8 cellular contexts compared by ENCODE assay signal in the genomic region with DNA sequence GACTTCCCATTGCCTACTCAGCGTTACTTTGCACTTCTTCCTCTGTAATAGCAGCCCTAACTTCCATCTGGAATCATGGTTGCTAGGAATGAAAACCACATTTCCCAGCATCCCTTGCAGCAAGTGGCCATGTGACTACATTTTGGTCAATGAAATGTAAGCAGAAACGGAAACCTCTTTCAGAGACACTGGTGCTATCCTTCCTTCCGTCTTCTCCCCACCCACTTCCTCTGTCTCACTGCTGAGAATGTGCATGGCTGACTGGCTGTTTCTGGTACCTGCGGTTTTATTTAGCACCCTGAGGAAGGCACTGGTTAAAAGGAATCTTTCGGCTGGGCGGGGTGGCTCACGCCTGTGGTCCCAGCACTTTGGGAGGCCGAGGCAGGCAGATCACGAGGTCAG.
A peak's percentile ranks its signal among the peaks of the same experiment; 100 is the strongest.
DNase-seq lines count a peak whose midpoint lies in the region; ATAC-seq, FAIRE-seq and TF ChIP-seq lines count a peak whose summit lies in the region.

No MANE protein-coding gene starts in this region.

- ATAC-seq in HCT116 (peak; percentile 92), HepG2 (no peak), GM18861 (IDR thresholded peaks at IDR 0.05; ENCODE audit: unreplicated experiment) (no peak), GM18907 (IDR thresholded peaks at IDR 0.05; ENCODE audit: unreplicated experiment) (no peak)

- H3K27me3 ChIP-seq in HCT116 (ENCODE audit: insufficient read depth, low read length) (peaks cover 9% of the 10 kb centered on the region; the same call in 1 of the 2 replicates), Peyer's patch (no peaks in the 10 kb centered on the region), HepG2 (ENCODE audit: control insufficient read depth in 1 of 2, insufficient read depth in 2 of 2, low read length in 2 of 2) (peaks cover 1 to 14% of the 10 kb centered on the region in 2 experiments; a peak in 2 of 5 replicates)

- no peaks in the 10 kb centered on the region for H3K9me3 ChIP-seq in HCT116 (ENCODE audit: control insufficient read depth in 1 of 2, insufficient read depth in 1 of 2, low read depth in 1 of 2, low read length in 2 of 2)
- H3K9me3 ChIP-seq in Peyer's patch, result no peaks in the 10 kb centered on the region
- H3K9me3 ChIP-seq in HepG2 (ENCODE audit: low read length), result no peaks in the 10 kb centered on the region

- H4K20me1 ChIP-seq in HCT116 (ENCODE audit: insufficient read depth) (no peaks in the 10 kb centered on the region), HepG2 (ENCODE audit: insufficient read depth, low read length) (no peaks in the 10 kb centered on the region)

- H3K9ac ChIP-seq in HCT116 (ENCODE audit: low read length) (peak overlapping the region; percentile 38), HepG2 (ENCODE audit: insufficient read depth, low read depth, low read length) (no peak overlapping the region)

- peaks cover 34% of the 10 kb centered on the region for H3K36me3 Mint-ChIP-seq in activated T-cell treated with anti-CD3 and anti-CD28 coated beads, Interleukin-2, amount 50 U/mL, for 24 hours (ENCODE audit: low read depth)

- TF ChIP-seq CTCF in HCT116 (IDR thresholded peaks at IDR 0.05 in 2 of 3, conservative IDR thresholded peaks at IDR 0.05 in 1 of 3; ENCODE audit: borderline replicate concordance in 1 of 3, insufficient read depth in 1 of 3, low read depth in 2 of 3, low read length in 2 of 3) (no peak), Peyer's patch (IDR thresholded peaks at IDR 0.05) (no peak), HepG2 (CRISPR knock-in tag; IDR thresholded peaks at IDR 0.05) (no peak)

- in situ Hi-C loops in HepG2 (cut with HindIII; ENCODE audit: extremely low pct_ligation_motif_present, low pct_unique_long_range_greater_than_20kb), result no loop called here

- peak overlapping the region; percentile 68 for H3K4me3 Mint-ChIP-seq in activated T-cell treated with anti-CD3 and anti-CD28 coated beads, Interleukin-2, amount 50 U/mL, for 24 hours

- 61% methylated on average over 9 of the region's 9 CpGs for WGBS in HepG2 (ENCODE audit: low lambda C conversion rate)

- H3K4me1 ChIP-seq in HCT116 (ENCODE audit: control insufficient read depth in 1 of 2, insufficient read depth in 2 of 2, low read length in 2 of 2) (peaks cover 0 to 6% of the 10 kb centered on the region in 2 experiments; a peak in 1 of 4 replicates), Peyer's patch (peaks cover 0 to 13% (median 10%) of the 10 kb centered on the region in 4 donors), HepG2 (ENCODE audit: insufficient read depth, low read length) (no peaks in the 10 kb centered on the region; the same call in 1 of the 2 replicates)

- H3K9me3 Mint-ChIP-seq in activated T-cell treated with anti-CD3 and anti-CD28 coated beads, Interleukin-2, amount 50 U/mL, for 24 hours, result peaks cover 4% of the 10 kb centered on the region

- peak overlapping the region; percentile 64 for H2AFZ ChIP-seq in HCT116 (ENCODE audit: low read depth, low read length, poor library complexity, severe bottlenecking)
- peak overlapping the region; percentile 54 for H2AFZ ChIP-seq in HepG2 (ENCODE audit: low read length)

- no peaks in the 10 kb centered on the region for H3K27me3 Mint-ChIP-seq in activated T-cell treated with anti-CD3 and anti-CD28 coated beads, Interleukin-2, amount 50 U/mL, for 24 hours

- intact Hi-C loops in HCT116 (cut with micrococcal nuclease) (no loop called here), HepG2 (cut with micrococcal nuclease; ENCODE audit: unreplicated experiment) (no loop called here)

- peaks cover 65% of the 10 kb centered on the region for H3K4me1 Mint-ChIP-seq in activated T-cell treated with anti-CD3 and anti-CD28 coated beads, Interleukin-2, amount 50 U/mL, for 24 hours (ENCODE audit: low read depth)

- peak; percentile 48 for DNase-seq in EH (ENCODE audit: low read depth)
- DNase-seq in HCT116 (ENCODE audit: low read depth, low spot score), result peak; percentile 68
- peak in 2 of 3 donors; percentile 80 to 82 for DNase-seq in Peyer's patch
- peak; percentile 77 for DNase-seq in activated T-cell treated with anti-CD3 and anti-CD28 coated beads, Interleukin-2, amount 50 U/mL, for 24 hours
- DNase-seq in HepG2 (ENCODE audit: low spot score), result no peak
- DNase-seq in urothelium cell line (ENCODE audit: low spot score), result peak; percentile 47

- POLR2A ChIA-PET in HCT116 (lab: Charles Lee) (no interaction called here), HepG2 (lab: Yijun Ruan, JAX) (no interaction called here)

- RAD21 ChIA-PET in HCT116 (lab: Charles Lee; ENCODE audit: low non-redundant PET in 1 of 2, low total read pairs in 2 of 2, uncharacterized antibody in 2 of 2, unreplicated experiment in 2 of 2), result no interaction called here

- H3K36me3 ChIP-seq in HCT116 (ENCODE audit: control insufficient read depth in 1 of 2, insufficient read depth in 2 of 2, low read length in 2 of 2) (no peaks in the 10 kb centered on the region), Peyer's patch (peaks cover 0 to 9% (median 0%) of the 10 kb centered on the region in 3 donors), HepG2 (replicated peaks in 1 of 2; ENCODE audit: control insufficient read depth in 1 of 2, insufficient read depth in 2 of 2, low read length in 2 of 2) (no peaks in the 10 kb centered on the region)

- no peak for TF ChIP-seq RAD21 in HCT116 (IDR thresholded peaks at IDR 0.05; ENCODE audit: low read depth)
- no peak for TF ChIP-seq RAD21 in HepG2 (CRISPR knock-in tag; IDR thresholded peaks at IDR 0.05)

- no peaks in the 10 kb centered on the region for H3K79me2 ChIP-seq in HCT116 (ENCODE audit: insufficient read depth, low read length)
- no peaks in the 10 kb centered on the region for H3K79me2 ChIP-seq in HepG2 (ENCODE audit: insufficient read depth, low read length)

- FAIRE-seq in HepG2 (lab: Jason Lieb, UNC) (peak; percentile 28), urothelium cell line (lab: Jason Lieb, UNC) (no peak)

- BruUV-seq in HCT116 (replicated peaks; lab: Mats Ljungman, UMichigan) (no TSS peak), HepG2 (replicated peaks; lab: Mats Ljungman, UMichigan) (no TSS peak)

- H3K27ac Mint-ChIP-seq in activated T-cell treated with anti-CD3 and anti-CD28 coated beads, Interleukin-2, amount 50 U/mL, for 24 hours, result peak overlapping the region; percentile 96

- H3K4me3 ChIP-seq in HCT116 (replicated peaks in 1 of 2; ENCODE audit: low read depth in 1 of 2, low read length in 2 of 2) (peak overlapping the region; percentile 41 to 54), Peyer's patch (no peak overlapping the region), HepG2 (replicated peaks in 1 of 3; ENCODE audit: insufficient read depth in 1 of 3, low read depth in 2 of 3, low read length in 3 of 3) (no peak overlapping the region)

- no peak overlapping the region for H3K27ac ChIP-seq in HCT116 (ENCODE audit: low read depth, low read length)
- peak overlapping the region in 1 of 4 donors; percentile 31 for H3K27ac ChIP-seq in Peyer's patch
- H3K27ac ChIP-seq in HepG2 (ENCODE audit: extremely low read length, insufficient read depth, low read length), result no peak overlapping the region

- TF ChIP-seq POLR2A in HCT116 (IDR thresholded peaks at IDR 0.05; ENCODE audit: borderline replicate concordance, extremely low read depth, insufficient read depth, insufficient read length) (peak; percentile 76), Peyer's patch (IDR thresholded peaks at IDR 0.05) (no peak), HepG2 (IDR thresholded peaks at IDR 0.05; ENCODE audit: insufficient read depth in 1 of 2, low read depth in 2 of 2, low read length in 2 of 2) (no peak)

- CTCF ChIA-PET in HCT116 (lab: Charles Lee), result no interaction called here
- CTCF ChIA-PET in HepG2 (lab: Yijun Ruan, JAX; ENCODE audit: low intra/inter-chr PET ratio, low total read pairs), result no interaction called here

- H3K9me2 ChIP-seq in HCT116 (ENCODE audit: insufficient read depth), result no peaks in the 10 kb centered on the region

- H3K4me2 ChIP-seq in HCT116 (ENCODE audit: low read length) (peak overlapping the region; percentile 62), HepG2 (ENCODE audit: low read depth, low read length) (no peak overlapping the region; the same call in 1 of the 2 replicates)

- TF ChIP-seq EP300 in HepG2 (IDR thresholded peaks at IDR 0.05; ENCODE audit: low read depth in 2 of 2, low read length in 2 of 2) (no peak), HepG2 (CRISPR knock-in tag; IDR thresholded peaks at IDR 0.05; ENCODE audit: borderline replicate concordance) (no peak)

TF ChIP-seq in HCT116, 20 proteins besides CTCF, POLR2A, EP300 and RAD21 (continues in another document):
- TF ChIP-seq SIN3A (IDR thresholded peaks at IDR 0.05; ENCODE audit: low read depth) (no peak), ZNF274 (IDR thresholded peaks at IDR 0.05; ENCODE audit: low read depth, low read length) (no peak), MAX (IDR thresholded peaks at IDR 0.05) (peak; percentile 53; the same call in 1 of the 2 replicates), TCF7L2 (IDR thresholded peaks at IDR 0.05; ENCODE audit: borderline replicate concordance, extremely low read depth, insufficient read depth, insufficient read length) (no peak), FOSL1 (IDR thresholded peaks at IDR 0.05; ENCODE audit: low read depth) (no peak), SP1 (IDR thresholded peaks at IDR 0.05; ENCODE audit: low read depth) (peak; percentile 66), POLR2AphosphoS5 (IDR thresholded peaks at IDR 0.05; ENCODE audit: low read depth, low read length) (peak; percentile 79), EGR1 (IDR thresholded peaks at IDR 0.05; ENCODE audit: low read depth) (no peak), EZH2phosphoT487 (IDR thresholded peaks at IDR 0.05; ENCODE audit: borderline replicate concordance) (no peak)

TF ChIP-seq in HepG2, 621 proteins besides CTCF, POLR2A, EP300 and RAD21 (continues in another document):
- no peak for TF ChIP-seq FLYWCH1 (CRISPR knock-in tag; IDR thresholded peaks at IDR 0.05)
- TF ChIP-seq, protein P1, sequence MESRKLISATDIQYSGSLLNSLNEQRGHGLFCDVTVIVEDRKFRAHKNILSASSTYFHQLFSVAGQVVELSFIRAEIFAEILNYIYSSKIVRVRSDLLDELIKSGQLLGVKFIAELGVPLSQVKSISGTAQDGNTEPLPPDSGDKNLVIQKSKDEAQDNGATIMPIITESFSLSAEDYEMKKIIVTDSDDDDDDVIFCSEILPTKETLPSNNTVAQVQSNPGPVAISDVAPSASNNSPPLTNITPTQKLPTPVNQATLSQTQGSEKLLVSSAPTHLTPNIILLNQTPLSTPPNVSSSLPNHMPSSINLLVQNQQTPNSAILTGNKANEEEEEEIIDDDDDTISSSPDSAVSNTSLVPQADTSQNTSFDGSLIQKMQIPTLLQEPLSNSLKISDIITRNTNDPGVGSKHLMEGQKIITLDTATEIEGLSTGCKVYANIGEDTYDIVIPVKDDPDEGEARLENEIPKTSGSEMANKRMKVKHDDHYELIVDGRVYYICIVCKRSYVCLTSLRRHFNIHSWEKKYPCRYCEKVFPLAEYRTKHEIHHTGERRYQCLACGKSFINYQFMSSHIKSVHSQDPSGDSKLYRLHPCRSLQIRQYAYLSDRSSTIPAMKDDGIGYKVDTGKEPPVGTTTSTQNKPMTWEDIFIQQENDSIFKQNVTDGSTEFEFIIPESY (CRISPR knock-in tag; IDR thresholded peaks at IDR 0.05), result no peak
- no peak for TF ChIP-seq ZFP36L1 (CRISPR knock-in tag; IDR thresholded peaks at IDR 0.05)
- TF ChIP-seq ETV5 (CRISPR knock-in tag; IDR thresholded peaks at IDR 0.05; ENCODE audit: borderline replicate concordance), result no peak
- 0 out of 2 replicates have a peak, but pooled peaks have one; percentile 7 for TF ChIP-seq MAFF (IDR thresholded peaks at IDR 0.05; ENCODE audit: low read depth, low read length)
- peak; percentile 65 for TF ChIP-seq GABPB1 (CRISPR knock-in tag; IDR thresholded peaks at IDR 0.05)

Comparison
In these comparisons a context has a peak if more than half of its experiments do, and no peak if none do; other contexts are left out.
1. H3K4me3 ChIP-seq: peak in HCT116 (2 of 2); none in Peyer's patch (0 of 4) and HepG2 (0 of 3).